ENCODE assay signal across 8 cellular contexts in genomic region chr14:39469094-39469710, GRCh38. TPM values are rescaled to one million over a fixed set of nuclear protein-coding genes. Genes with fewer than 3 reads are reported as not detected.
DNase-seq lines count a peak whose midpoint lies in the region; ATAC-seq, FAIRE-seq and TF ChIP-seq lines count a peak whose summit lies in the region.

No MANE protein-coding gene starts in this region.

- no peak overlapping the region for H3K27ac ChIP-seq in DND-41 (ENCODE audit: low read length)
- H3K27ac ChIP-seq in aorta (ENCODE audit: low read depth in 1 of 2, low read length in 2 of 2): no peak overlapping the region
- no peak overlapping the region for H3K27ac ChIP-seq in gastroesophageal sphincter
- no peak overlapping the region for H3K27ac ChIP-seq in pancreas

- H3K9me3 ChIP-seq in DND-41 (ENCODE audit: insufficient read depth, low read length, severe bottlenecking) (no peaks in the 10 kb centered on the region), aorta (ENCODE audit: control insufficient read depth, low read length) (no peaks in the 10 kb centered on the region), gastroesophageal sphincter (no peaks in the 10 kb centered on the region), pancreas (no peaks in the 10 kb centered on the region)

- DNase-seq in DND-41: peak; percentile 32
- peak; percentile 31 for DNase-seq in SK-MEL-5 (ENCODE audit: low read depth, low spot score)
- DNase-seq in fibroblast of the aortic adventitia (ENCODE audit: low read depth): peak; percentile 8
- DNase-seq in aorta: peak; percentile 47 to 52
- no peak for DNase-seq in pancreas

- ATAC-seq in DND-41 (ENCODE audit: insufficient read depth, low read depth) (peak; percentile 66; the same call in 2 of the 3 replicates), GM18907 (IDR thresholded peaks at IDR 0.05; ENCODE audit: unreplicated experiment) (peak; percentile 98), HG03039 (IDR thresholded peaks at IDR 0.05; ENCODE audit: unreplicated experiment) (peak; percentile 90), aorta (ENCODE audit: low FRiP score) (no peak), gastroesophageal sphincter (no peak), pancreas (no peak)

- no peak overlapping the region for H2AFZ ChIP-seq in DND-41 (ENCODE audit: low read depth, low read length)

- intact Hi-C loops in aorta (cut with DNase I) (no loop called here), pancreas (cut with DNase I) (no loop called here)

- H3K4me3 ChIP-seq in DND-41 (ENCODE audit: low read depth in 1 of 2, low read length in 2 of 2): no peak overlapping the region
- H3K4me3 ChIP-seq in fibroblast of the aortic adventitia (ENCODE audit: low read depth, low read length): no peak overlapping the region
- no peak overlapping the region for H3K4me3 ChIP-seq in aorta (ENCODE audit: low read length in 2 of 2)
- no peak overlapping the region for H3K4me3 ChIP-seq in gastroesophageal sphincter
- H3K4me3 ChIP-seq in pancreas: no peak overlapping the region

- in situ Hi-C loops in SK-MEL-5 (cut with HindIII; ENCODE audit: low pct_unique_long_range_greater_than_20kb, low sequenced_read_pairs): no loop called here

- no peak overlapping the region for H3K9ac ChIP-seq in DND-41 (ENCODE audit: low read depth, low read length)

- no peak overlapping the region for H3K4me2 ChIP-seq in DND-41 (ENCODE audit: insufficient read depth, low read length)

- no peak for FAIRE-seq in pancreas (lab: Jason Lieb, UNC)

- TF ChIP-seq EP300 in gastroesophageal sphincter (IDR thresholded peaks at IDR 0.05): no peak

- H3K36me3 ChIP-seq in DND-41 (ENCODE audit: insufficient read depth, low read length) (no peaks in the 10 kb centered on the region), aorta (ENCODE audit: control insufficient read depth in 1 of 2, insufficient read depth in 2 of 2, low read length in 1 of 2) (peaks cover 0 to 2% of the 10 kb centered on the region in 2 donors), gastroesophageal sphincter (no peaks in the 10 kb centered on the region), pancreas (no peaks in the 10 kb centered on the region)

- H3K4me1 ChIP-seq in DND-41 (ENCODE audit: insufficient read depth, low read length): no peaks in the 10 kb centered on the region
- no peaks in the 10 kb centered on the region for H3K4me1 ChIP-seq in aorta (ENCODE audit: control insufficient read depth in 1 of 2, insufficient read depth in 2 of 2, low read length in 2 of 2)
- no peaks in the 10 kb centered on the region for H3K4me1 ChIP-seq in gastroesophageal sphincter
- H3K4me1 ChIP-seq in pancreas: no peaks in the 10 kb centered on the region

- H3K79me2 ChIP-seq in DND-41 (ENCODE audit: insufficient read depth, low read length): no peaks in the 10 kb centered on the region

- H3K27me3 ChIP-seq in DND-41 (ENCODE audit: insufficient read depth, low read length, poor library complexity) (no peaks in the 10 kb centered on the region), aorta (ENCODE audit: control insufficient read depth in 1 of 2, insufficient read depth in 2 of 2, low read length in 1 of 2) (no peaks in the 10 kb centered on the region), gastroesophageal sphincter (no peaks in the 10 kb centered on the region), pancreas (no peaks in the 10 kb centered on the region)

- TF ChIP-seq CTCF in DND-41 (IDR thresholded peaks at IDR 0.05; ENCODE audit: borderline replicate concordance, extremely low read depth, low read length, poor library complexity, severe bottlenecking) (peak; percentile 51), fibroblast of the aortic adventitia (IDR thresholded peaks at IDR 0.05; ENCODE audit: insufficient read depth, low read length) (no peak), gastroesophageal sphincter (IDR thresholded peaks at IDR 0.05) (peak in 1 of 4 experiments; percentile 10), pancreas (IDR thresholded peaks at IDR 0.05) (no peak)

- WGBS in aorta, 2 donors: 54 to 57% methylated on average over 5 of the region's 5 CpGs
- 23 to 70% methylated on average over 2 to 4 of the region's 5 CpGs for WGBS in gastroesophageal sphincter (ENCODE audit: low coverage in 1 of 2), 2 donors
- 52 to 68% methylated on average over 5 of the region's 5 CpGs for WGBS in pancreas, 2 donors

- no peaks in the 10 kb centered on the region for H4K20me1 ChIP-seq in DND-41 (ENCODE audit: insufficient read depth, low read length)

- TF ChIP-seq POLR2A in gastroesophageal sphincter (IDR thresholded peaks at IDR 0.05): no peak

RNA-seq across cellular contexts. Expression of gene FBXO33, which starts 37.0 kb away (rescaled TPM):
- total RNA-seq in SK-MEL-5 (2014; rRNA removed; shearing (Covaris generic)): 22.0 and 27.8 TPM in 2 replicates
- polyA plus RNA-seq in SK-MEL-5 (2015; cell fraction: cytosol; rRNA removed): 12.8 and 16.1 TPM in 2 replicates
- 10.5 and 10.9 TPM in 2 replicates for polyA plus RNA-seq in SK-MEL-5 (2015; cell fraction: nucleus; rRNA removed)
- total RNA-seq in fibroblast of the aortic adventitia (ENCODE audit: low replicate concordance): 14.6 and 17.5 TPM in 2 replicates
- total RNA-seq in aorta: 10 to 100 TPM; 13.0 to 14.3 TPM
- 1 to 10 TPM; 3.0 to 9.0 TPM for polyA plus RNA-seq in aorta
- 10 to 100 TPM; 10.4 to 19.9 (median 16.6) TPM for total RNA-seq in gastroesophageal sphincter
- total RNA-seq in pancreas: 1 to 10 TPM; 4.1 to 6.9 (median 4.8) TPM
- 1 to 10 TPM; 2.1 to 5.8 TPM for polyA plus RNA-seq in pancreas

Comparison
In these comparisons a context has a peak if more than half of its experiments do, and no peak if none do; other contexts are left out.
1. ATAC-seq: peak in DND-41 (single experiment), GM18907 (single experiment) and HG03039 (single experiment); none in aorta (single experiment), gastroesophageal sphincter (single experiment) and pancreas (0 of 4).
2. DNase-seq: peak in DND-41 (single experiment), SK-MEL-5 (single experiment), fibroblast of the aortic adventitia (single experiment) and aorta (2 of 2); none in pancreas (0 of 6).